In the genomic region with DNA sequence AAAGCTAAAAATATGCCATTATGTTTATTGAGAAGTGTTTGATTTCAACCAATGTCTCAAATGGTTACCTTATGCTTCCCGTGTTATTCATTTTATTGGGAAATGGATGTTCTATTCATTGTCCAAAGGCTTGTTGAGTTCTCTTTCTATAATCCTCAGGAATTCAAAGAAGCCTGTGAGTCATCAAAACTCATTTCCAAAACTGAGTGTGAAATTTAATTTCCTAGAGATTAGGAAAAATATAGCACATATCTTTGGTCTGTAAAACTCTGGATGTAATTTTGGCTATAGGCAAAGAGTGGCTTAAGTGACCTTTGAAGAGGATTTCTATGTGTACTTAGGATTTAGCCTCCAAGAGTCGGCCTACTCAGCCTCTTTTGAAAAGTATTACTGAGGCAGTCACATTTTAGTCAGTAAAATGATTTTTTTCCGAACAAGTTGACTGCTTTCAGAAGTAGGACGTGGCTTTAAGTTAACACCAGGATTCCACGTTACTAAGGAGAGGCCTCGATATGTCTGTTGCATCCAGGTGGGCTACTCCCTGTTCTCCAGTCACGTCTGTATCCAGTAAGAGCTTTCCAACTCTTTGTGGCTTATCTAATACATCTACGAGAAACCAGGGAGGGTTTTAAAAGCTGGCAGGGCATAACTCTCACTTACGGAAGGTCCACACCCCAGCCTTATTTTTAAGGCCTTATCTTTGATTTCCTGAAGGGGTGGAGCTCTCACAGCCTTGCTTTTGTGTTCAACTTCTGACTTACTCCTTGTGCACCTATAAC, we compare ENCODE assay signal across 16 cellular contexts.
A peak's percentile ranks its signal among the peaks of the same experiment; 100 is the strongest.
DNase-seq lines count a peak whose midpoint lies in the region; ATAC-seq, FAIRE-seq and TF ChIP-seq lines count a peak whose summit lies in the region.
"Had no signal": no experiment of that assay in that cellular context is flagged by ENCODE, and none has a peak within 500 bp of the region (broad histone marks: within the 10 kb centered on the region; RNA-seq: fewer than 3 reads in every experiment).

No MANE protein-coding gene starts in this region.

- H3K27ac Mint-ChIP-seq in astrocyte (ENCODE audit: unreplicated experiment), result no peak overlapping the region
- H3K27ac Mint-ChIP-seq in stimulated activated naive CD8-positive, alpha-beta T cell treated with anti-CD3 and anti-CD28 coated beads, Interleukin-15, amount 100 ng/mL, for 72 hours, result no peak overlapping the region
- H3K27ac Mint-ChIP-seq: B cell, neural progenitor cell had no signal

- H4K20me1 ChIP-seq in GM23248 (ENCODE audit: insufficient read depth) (no peaks in the 10 kb centered on the region), astrocyte (ENCODE audit: insufficient read depth, low read length) (no peaks in the 10 kb centered on the region)

- no peaks in the 10 kb centered on the region for H3K27me3 ChIP-seq in GM23248 (replicated peaks; ENCODE audit: insufficient read depth)
- H3K27me3 ChIP-seq in astrocyte (ENCODE audit: insufficient read depth, low read length), result no peaks in the 10 kb centered on the region
- H3K27me3 ChIP-seq in left ventricle myocardium inferior (ENCODE audit: low read depth), result no peaks in the 10 kb centered on the region
- no peaks in the 10 kb centered on the region for H3K27me3 ChIP-seq in stomach
- H3K27me3 ChIP-seq: hepatocyte, neural progenitor cell had no signal

- H3K4me2 ChIP-seq in GM23248 (ENCODE audit: unreplicated experiment), result peak overlapping the region; percentile 62
- no peak overlapping the region for H3K4me2 ChIP-seq in astrocyte (ENCODE audit: low read length)
- H3K4me2 ChIP-seq: hepatocyte, neural progenitor cell had no signal

- TF ChIP-seq EP300 in stomach (IDR thresholded peaks at IDR 0.05), result no peak

- no peaks in the 10 kb centered on the region for H3K9me3 ChIP-seq in GM23248 (ENCODE audit: low read depth)
- no peaks in the 10 kb centered on the region for H3K9me3 ChIP-seq in astrocyte (ENCODE audit: insufficient read depth, low read depth, low read length)
- H3K9me3 ChIP-seq in left ventricle myocardium inferior (replicated peaks), result no peaks in the 10 kb centered on the region
- no peaks in the 10 kb centered on the region for H3K9me3 ChIP-seq in stomach

- no peak for TF ChIP-seq POLR2A in stomach (IDR thresholded peaks at IDR 0.05)

- H3K4me3 ChIP-seq in GM23248 (no peak overlapping the region), astrocyte (ENCODE audit: insufficient read depth, low read depth, low read length) (no peak overlapping the region), left ventricle myocardium inferior (no peak overlapping the region), stomach (no peak overlapping the region)
- H3K4me3 ChIP-seq: GM12878, hepatocyte, neural progenitor cell, SK-N-MC had no signal

- TF ChIP-seq CTCF in astrocyte (IDR thresholded peaks at IDR 0.05; ENCODE audit: insufficient read depth, low read depth, low read length) (no peak), left ventricle myocardium inferior (IDR thresholded peaks at IDR 0.05; ENCODE audit: borderline replicate concordance) (no peak), stomach (IDR thresholded peaks at IDR 0.05) (no peak)

- no peak for ATAC-seq in stimulated activated naive CD8-positive, alpha-beta T cell treated with anti-CD3 and anti-CD28 coated beads, Interleukin-15, amount 100 ng/mL, for 72 hours
- ATAC-seq: GM12878, left lobe of liver had no signal

- H3K4me1 ChIP-seq in GM23248 (ENCODE audit: insufficient read depth), result peaks cover 52% of the 10 kb centered on the region
- H3K4me1 ChIP-seq in astrocyte (ENCODE audit: insufficient read depth, low read length), result peaks cover 15% of the 10 kb centered on the region
- peaks cover 84% of the 10 kb centered on the region for H3K4me1 ChIP-seq in left ventricle myocardium inferior
- peaks cover 0 to 11% (median 3%) of the 10 kb centered on the region in 4 donors for H3K4me1 ChIP-seq in stomach
- H3K4me1 ChIP-seq: neural progenitor cell had no signal

- H3F3A ChIP-seq in GM23248 (ENCODE audit: insufficient read depth), result peaks cover 47% of the 10 kb centered on the region

- intact Hi-C loops in left ventricle myocardium inferior (cut with micrococcal nuclease), result no loop called here
- intact Hi-C loops in stomach (cut with DNase I; ENCODE audit: low total_unique reads), result no loop called here

- no peaks in the 10 kb centered on the region for H3K36me3 Mint-ChIP-seq in astrocyte (ENCODE audit: low read depth, unreplicated experiment)
- H3K36me3 Mint-ChIP-seq: neural progenitor cell had no signal

- H2AFZ ChIP-seq in GM23248, result peak overlapping the region; percentile 17
- no peak overlapping the region for H2AFZ ChIP-seq in astrocyte (ENCODE audit: low read depth, low read length)
- H2AFZ ChIP-seq: hepatocyte, neural progenitor cell had no signal

- H3K27ac ChIP-seq in GM23248 (peak overlapping the region; percentile 46), astrocyte (ENCODE audit: low read depth, low read length) (no peak overlapping the region), left ventricle myocardium inferior (replicated peaks) (peak overlapping the region; percentile 79), stomach (peak overlapping the region in 4 of 5 donors; percentile 0 to 62 (median 46))
- H3K27ac ChIP-seq: hepatocyte, neural progenitor cell, SK-N-MC had no signal

- no peak overlapping the region for H3K9ac ChIP-seq in GM23248
- H3K9ac ChIP-seq in astrocyte (ENCODE audit: low read length), result no peak overlapping the region
- H3K9ac ChIP-seq: neural progenitor cell had no signal

- H3K79me2 ChIP-seq in GM23248 (ENCODE audit: insufficient read depth) (peaks cover 50% of the 10 kb centered on the region), astrocyte (ENCODE audit: insufficient read depth, low read length) (no peaks in the 10 kb centered on the region)
- H3K79me2 ChIP-seq: hepatocyte had no signal

- no peak overlapping the region for H3K4me3 Mint-ChIP-seq in astrocyte (ENCODE audit: unreplicated experiment)
- H3K4me3 Mint-ChIP-seq in stimulated activated naive CD8-positive, alpha-beta T cell treated with anti-CD3 and anti-CD28 coated beads, Interleukin-15, amount 100 ng/mL, for 72 hours, result no peak overlapping the region
- H3K4me3 Mint-ChIP-seq: B cell, neural progenitor cell had no signal

- DNase-seq in GM23248 (peak; percentile 73), astrocyte (ENCODE audit: low read depth) (no peak), left ventricle myocardium inferior (no peak), stomach (no peak)
- DNase-seq in activated T-cell treated with anti-CD3 and anti-CD28 coated beads, Interleukin-2, amount 50 U/mL, for 1 hour, result no peak
- DNase-seq in stimulated activated naive CD8-positive, alpha-beta T cell treated with anti-CD3 and anti-CD28 coated beads, Interleukin-15, amount 100 ng/mL, for 72 hours, result no peak
- DNase-seq in stimulated activated CD4-positive, alpha-beta T cell treated with anti-CD3 and anti-CD28 coated beads, Interleukin-1b, Interleukin-23, amount 100 ng/mL, for 48 hours, result no peak
- DNase-seq in activated CD8-positive, alpha-beta memory T cell treated with anti-CD3 and anti-CD28 coated beads, Interleukin-2, amount 50 U/mL, for 4 hours, result no peak
- DNase-seq: effector CD8-positive, alpha-beta T cell; NCI-H2081 treated with DMSO at 0.1 percent for 48 hours had no signal

- no peaks in the 10 kb centered on the region for H3K36me3 ChIP-seq in GM23248 (ENCODE audit: low read depth)
- H3K36me3 ChIP-seq in astrocyte (ENCODE audit: insufficient read depth, low read length), result no peaks in the 10 kb centered on the region
- no peaks in the 10 kb centered on the region for H3K36me3 ChIP-seq in left ventricle myocardium inferior
- H3K36me3 ChIP-seq in stomach, result no peaks in the 10 kb centered on the region
- H3K36me3 ChIP-seq: neural progenitor cell had no signal

- H3K9me3 Mint-ChIP-seq in astrocyte (ENCODE audit: unreplicated experiment), result no peaks in the 10 kb centered on the region
- no peaks in the 10 kb centered on the region for H3K9me3 Mint-ChIP-seq in stimulated activated naive CD8-positive, alpha-beta T cell treated with anti-CD3 and anti-CD28 coated beads, Interleukin-15, amount 100 ng/mL, for 72 hours
- H3K9me3 Mint-ChIP-seq: neural progenitor cell had no signal

- H3K27me3 Mint-ChIP-seq in astrocyte (ENCODE audit: low read depth, unreplicated experiment), result no peaks in the 10 kb centered on the region
- H3K27me3 Mint-ChIP-seq in stimulated activated naive CD8-positive, alpha-beta T cell treated with anti-CD3 and anti-CD28 coated beads, Interleukin-15, amount 100 ng/mL, for 72 hours, result no peaks in the 10 kb centered on the region
- H3K27me3 Mint-ChIP-seq: B cell had no signal

- WGBS in GM23248 (ENCODE audit: low coverage in 1 of 2, low lambda C conversion rate in 2 of 2, missing lambda C conversion rate in 2 of 2), 2 experiments, result 54 to 56% methylated on average over 9 of the region's 9 CpGs
- WGBS in stomach, 5 donors, result 55 to 70% (median 63%) methylated on average over 9 of the region's 9 CpGs

- in situ Hi-C loops in GM23248 (cut with MboI), result no loop called here

- peaks cover 32% of the 10 kb centered on the region for H3K4me1 Mint-ChIP-seq in astrocyte (ENCODE audit: low read depth, unreplicated experiment)
- no peaks in the 10 kb centered on the region for H3K4me1 Mint-ChIP-seq in stimulated activated naive CD8-positive, alpha-beta T cell treated with anti-CD3 and anti-CD28 coated beads, Interleukin-15, amount 100 ng/mL, for 72 hours
- H3K4me1 Mint-ChIP-seq: B cell had no signal

- peak; percentile 54 for FAIRE-seq in astrocyte (lab: Jason Lieb, UNC)
- FAIRE-seq: GM12878 had no signal

- H3K9me2 ChIP-seq in GM23248 (ENCODE audit: insufficient read depth), result no peaks in the 10 kb centered on the region
